ENCODE assay signal across 9 cellular contexts in genomic region chr16:13359835-13360234, GRCh38.
"Had no signal": no experiment of that assay in that cellular context is flagged by ENCODE, and none has a peak within 500 bp of the region (broad histone marks: within the 10 kb centered on the region; RNA-seq: fewer than 3 reads in every experiment).

No MANE protein-coding gene starts in this region.

- FAIRE-seq: HTR-8/SVneo had no signal

- H3K9me3 ChIP-seq: HAP-1 had no signal

- H2AFZ ChIP-seq: GM23248 had no signal

- H3K27ac ChIP-seq: GM23248 had no signal

- H3K4me1 ChIP-seq: HAP-1 had no signal

- H3K9ac ChIP-seq: GM23248 had no signal

- H3K27ac Mint-ChIP-seq: HFFc6, IgD-negative memory B cell had no signal

- H3K4me3 Mint-ChIP-seq: HFFc6, IgD-negative memory B cell had no signal

- H3K4me3 ChIP-seq: GM23248, HAP-1 had no signal

- DNase-seq: GM23248, H7, HFFc6, Kasumi-1, KG1 had no signal

- ATAC-seq: HCT116 had no signal

- H3K36me3 ChIP-seq: HAP-1 had no signal

- H3K4me1 Mint-ChIP-seq: IgD-negative memory B cell had no signal

- H3K36me3 Mint-ChIP-seq: IgD-negative memory B cell had no signal
